Comparison of ENCODE assay signal across 4 cellular contexts in genomic region chr12:58651850-58652249, GRCh38.
"Had no signal": no experiment of that assay in that cellular context is flagged by ENCODE, and none has a peak within 500 bp of the region (broad histone marks: within the 10 kb centered on the region; RNA-seq: fewer than 3 reads in every experiment).

No MANE protein-coding gene starts in this region.

- DNase-seq: IMR-90 had no signal

- H3K27ac ChIP-seq: HL-60 had no signal

- ATAC-seq: HepG2, K562 had no signal

- H3K4me3 ChIP-seq: K562 had no signal
